Comparison of ENCODE assay signal across 23 cellular contexts in genomic region chr18:3891245-3891644, GRCh38.
DNase-seq lines count a peak whose midpoint lies in the region; ATAC-seq, FAIRE-seq and TF ChIP-seq lines count a peak whose summit lies in the region.
"Had no signal": no experiment of that assay in that cellular context is flagged by ENCODE, and none has a peak within 500 bp of the region (broad histone marks: within the 10 kb centered on the region; RNA-seq: fewer than 3 reads in every experiment).

No MANE protein-coding gene starts in this region.

- peak overlapping the region; percentile 61 for H3K27ac Mint-ChIP-seq in MCF 10A (ENCODE audit: low read depth, unreplicated experiment)
- peak overlapping the region; percentile 2; the same call in 1 of the 2 replicates for H3K27ac Mint-ChIP-seq in GM23338
- no peak overlapping the region for H3K27ac Mint-ChIP-seq in activated CD4-positive, alpha-beta T cell treated with anti-CD3 and anti-CD28 coated beads, Interleukin-2, amount 10 ng/mL, durations not matched to agents 24 days and 14 days
- H3K27ac Mint-ChIP-seq: B cell; CD4-positive, alpha-beta memory T cell; CD4-positive, CD25-positive, alpha-beta regulatory T cell had no signal

- H3K36me3 ChIP-seq in breast epithelium (no peaks in the 10 kb centered on the region), GM23338 (ENCODE audit: insufficient read depth) (no peaks in the 10 kb centered on the region)
- H3K36me3 ChIP-seq: BLaER1 treated with 17β-estradiol and CSF1 and Interleukin-3, amounts not matched to agents 10 nM and 100 nM had no signal

- H3K27me3 ChIP-seq in breast epithelium (no peaks in the 10 kb centered on the region), GM23338 (ENCODE audit: insufficient read depth) (no peaks in the 10 kb centered on the region)
- H3K27me3 ChIP-seq: BLaER1 treated with 17β-estradiol and CSF1 and Interleukin-3, amounts not matched to agents 10 nM and 100 nM had no signal

- no peak overlapping the region for H2AFZ ChIP-seq in GM23338

- H3K4me1 ChIP-seq in breast epithelium = no peaks in the 10 kb centered on the region
- H3K4me1 ChIP-seq in GM23338 (ENCODE audit: insufficient read depth) = no peaks in the 10 kb centered on the region
- H3K4me1 ChIP-seq: BLaER1 treated with 17β-estradiol and CSF1 and Interleukin-3, amounts not matched to agents 10 nM and 100 nM had no signal

- H4K20me1 ChIP-seq in GM23338 (replicated peaks; ENCODE audit: insufficient read depth) = no peaks in the 10 kb centered on the region
- H4K20me1 ChIP-seq: BLaER1 treated with 17β-estradiol and CSF1 and Interleukin-3, amounts not matched to agents 10 nM and 100 nM had no signal

- H3K4me3 Mint-ChIP-seq in MCF 10A (ENCODE audit: unreplicated experiment) = no peak overlapping the region
- no peak overlapping the region for H3K4me3 Mint-ChIP-seq in GM23338
- no peak overlapping the region for H3K4me3 Mint-ChIP-seq in activated CD4-positive, alpha-beta T cell treated with anti-CD3 and anti-CD28 coated beads, Interleukin-2, amount 10 ng/mL, durations not matched to agents 24 days and 14 days
- H3K4me3 Mint-ChIP-seq: B cell; CD4-positive, alpha-beta memory T cell; CD4-positive, CD25-positive, alpha-beta regulatory T cell had no signal

- DNase-seq in MCF 10A (ENCODE audit: unreplicated experiment) = no peak
- no peak for DNase-seq in breast epithelium (ENCODE audit: low spot score in 2 of 2)
- DNase-seq in GM23338 (ENCODE audit: low spot score) = no peak
- peak; percentile 50 for DNase-seq in myocyte (ENCODE audit: low read depth)
- no peak for DNase-seq in urothelium cell line (ENCODE audit: low spot score)
- DNase-seq in activated CD4-positive, alpha-beta T cell treated with anti-CD3 and anti-CD28 coated beads, Interleukin-2, amount 10 ng/mL, durations not matched to agents 24 days and 14 days = no peak
- no peak for DNase-seq in glomerular visceral epithelial cell (ENCODE audit: extremely low spot score)
- DNase-seq: AML-193; Caco-2; Calu3; CD4-positive, alpha-beta memory T cell; CD4-positive, CD25-positive, alpha-beta regulatory T cell; DMS79 treated with DMSO at 0.1 percent for 48 hours; GF-D8 had no signal

- H3K9me3 ChIP-seq in breast epithelium = no peaks in the 10 kb centered on the region
- H3K9me3 ChIP-seq: A549; BLaER1 treated with 17β-estradiol and CSF1 and Interleukin-3, amounts not matched to agents 10 nM and 100 nM; Caco-2 had no signal

- ATAC-seq in GM23338 = no peak
- ATAC-seq: A549 had no signal

- H3K4me3 ChIP-seq in breast epithelium (no peak overlapping the region), GM23338 (no peak overlapping the region)
- H3K4me3 ChIP-seq: A549; BLaER1 treated with 17β-estradiol and CSF1 and Interleukin-3, amounts not matched to agents 10 nM and 100 nM had no signal

- CTCF ChIA-PET in MCF 10A (lab: Yijun Ruan, JAX) = interaction anchor here (0.5 to 1.4 kb wide), 6 partner anchors 10 to 188 kb away, joined by 3 to 4 read pairs (median 4); no protein-coding TSS in a partner anchor

- H3K9me2 ChIP-seq in GM23338 (ENCODE audit: insufficient read depth) = no peaks in the 10 kb centered on the region

- H3K27me3 Mint-ChIP-seq in MCF 10A (ENCODE audit: insufficient read depth, unreplicated experiment) = no peaks in the 10 kb centered on the region
- H3K27me3 Mint-ChIP-seq in GM23338 (ENCODE audit: insufficient read depth, low read depth, poor library complexity) = no peaks in the 10 kb centered on the region
- H3K27me3 Mint-ChIP-seq in activated CD4-positive, alpha-beta T cell treated with anti-CD3 and anti-CD28 coated beads, Interleukin-2, amount 10 ng/mL, durations not matched to agents 24 days and 14 days = peaks cover 8% of the 10 kb centered on the region
- H3K27me3 Mint-ChIP-seq: CD4-positive, CD25-positive, alpha-beta regulatory T cell had no signal

- peak; percentile 92 for FAIRE-seq in urothelium cell line (lab: Jason Lieb, UNC)
- FAIRE-seq: A549, D721Med, G401.6, GM12891, GM19239 had no signal

- intact Hi-C loops in MCF 10A (cut with micrococcal nuclease) = no loop called here
- intact Hi-C loops in breast epithelium (cut with DNase I; ENCODE audit: low total_unique reads) = no loop called here
- intact Hi-C loops in activated CD4-positive, alpha-beta T cell treated with anti-CD3 and anti-CD28 coated beads, Interleukin-2, amount 10 ng/mL, durations not matched to agents 24 days and 14 days (cut with micrococcal nuclease) = no loop called here

- H3K9me3 Mint-ChIP-seq in MCF 10A (ENCODE audit: unreplicated experiment) (no peaks in the 10 kb centered on the region), GM23338 (no peaks in the 10 kb centered on the region)
- H3K9me3 Mint-ChIP-seq in activated CD4-positive, alpha-beta T cell treated with anti-CD3 and anti-CD28 coated beads, Interleukin-2, amount 10 ng/mL, durations not matched to agents 24 days and 14 days = no peaks in the 10 kb centered on the region

- POLR2A ChIA-PET in MCF 10A (lab: Yijun Ruan, JAX) = interaction anchor here (0.7 kb wide), 1 partner anchor 1667 kb away, joined by 3 read pairs; no protein-coding TSS in a partner anchor

- no peaks in the 10 kb centered on the region for H3F3A ChIP-seq in GM23338 (replicated peaks; ENCODE audit: low read depth)

- H3K4me2 ChIP-seq in GM23338 = no peak overlapping the region
- H3K4me2 ChIP-seq: A549; BLaER1 treated with 17β-estradiol and CSF1 and Interleukin-3, amounts not matched to agents 10 nM and 100 nM had no signal

- H3K36me3 Mint-ChIP-seq in MCF 10A (ENCODE audit: insufficient read depth, unreplicated experiment) (no peaks in the 10 kb centered on the region), GM23338 (ENCODE audit: low read depth) (0 out of 3 replicates have a peak, but pooled peaks cover 3% of the 10 kb centered on the region)
- H3K36me3 Mint-ChIP-seq in activated CD4-positive, alpha-beta T cell treated with anti-CD3 and anti-CD28 coated beads, Interleukin-2, amount 10 ng/mL, durations not matched to agents 24 days and 14 days (ENCODE audit: low read depth) = no peaks in the 10 kb centered on the region
- H3K36me3 Mint-ChIP-seq: CD4-positive, alpha-beta memory T cell; CD4-positive, CD25-positive, alpha-beta regulatory T cell had no signal

- H3K79me2 ChIP-seq in GM23338 (replicated peaks; ENCODE audit: insufficient read depth) = no peaks in the 10 kb centered on the region

- BruUV-seq in MCF 10A (replicated peaks; lab: Mats Ljungman, UMichigan) = no TSS peak

- H3K27ac ChIP-seq in breast epithelium = no peak overlapping the region
- H3K27ac ChIP-seq in GM23338 (ENCODE audit: low read depth) = no peak overlapping the region
- H3K27ac ChIP-seq: 22Rv1; A549; BLaER1 treated with 17β-estradiol and CSF1 and Interleukin-3, amounts not matched to agents 10 nM and 100 nM; C4-2B had no signal

- H3K4me1 Mint-ChIP-seq in MCF 10A (ENCODE audit: insufficient read depth, unreplicated experiment) (peaks cover 10% of the 10 kb centered on the region), GM23338 (peaks cover 6% of the 10 kb centered on the region; the same call in 1 of the 3 replicates)
- H3K4me1 Mint-ChIP-seq in activated CD4-positive, alpha-beta T cell treated with anti-CD3 and anti-CD28 coated beads, Interleukin-2, amount 10 ng/mL, durations not matched to agents 24 days and 14 days = no peaks in the 10 kb centered on the region
- H3K4me1 Mint-ChIP-seq: B cell; CD4-positive, CD25-positive, alpha-beta regulatory T cell had no signal

- no peak for TF ChIP-seq CTCF in MCF 10A (IDR thresholded peaks at IDR 0.05; ENCODE audit: unreplicated experiment)
- TF ChIP-seq CTCF in breast epithelium (IDR thresholded peaks at IDR 0.05) = no peak
- no peak for TF ChIP-seq CTCF in GM23338 (conservative IDR thresholded peaks at IDR 0.05; ENCODE audit: low read depth in 2 of 2)

- TF ChIP-seq POLR2A in breast epithelium (IDR thresholded peaks at IDR 0.05) = no peak

TF ChIP-seq in GM23338, 12 proteins besides CTCF, POLR2A, EP300 and RAD21 (continues in another document):
- TF ChIP-seq EZH2phosphoT487 (IDR thresholded peaks at IDR 0.05; ENCODE audit: unreplicated experiment) = no peak
- TF ChIP-seq JUNB (IDR thresholded peaks at IDR 0.05; ENCODE audit: unreplicated experiment) = no peak
- TF ChIP-seq STAT1 (IDR thresholded peaks at IDR 0.05; ENCODE audit: unreplicated experiment) = no peak
- no peak for TF ChIP-seq POLR2AphosphoS5 (IDR thresholded peaks at IDR 0.05; ENCODE audit: low read depth)
- no peak for TF ChIP-seq ETS1 (IDR thresholded peaks at IDR 0.05)
- no peak for TF ChIP-seq CREB1 (CRISPR knock-in tag; IDR thresholded peaks at IDR 0.05; ENCODE audit: low read depth)
- no peak for TF ChIP-seq NANOG (IDR thresholded peaks at IDR 0.05; ENCODE audit: borderline replicate concordance)
